Comparison of ENCODE assay signal across 8 cellular contexts in genomic region chr7:30321089-30321991, GRCh38. TPM values are rescaled to one million over a fixed set of nuclear protein-coding genes. Genes with fewer than 3 reads are reported as not detected.
A peak's percentile ranks its signal among the peaks of the same experiment; 100 is the strongest.
DNase-seq lines count a peak whose midpoint lies in the region; ATAC-seq and TF ChIP-seq lines count a peak whose summit lies in the region.

No MANE protein-coding gene starts in this region.

- H3K79me1 ChIP-seq in neuronal stem cell (ENCODE audit: low read depth, low read length), result no peaks in the 10 kb centered on the region

- H2BK5ac ChIP-seq in neuronal stem cell (ENCODE audit: low read length), result no peak overlapping the region

- TF ChIP-seq EP300 in tibial nerve (IDR thresholded peaks at IDR 0.05), result no peak

- DNase-seq in activated T-cell treated with anti-CD3 and anti-CD28 coated beads, Interleukin-2, amount 50 U/mL, for 4 hours, result no peak
- DNase-seq in activated T-cell treated with anti-CD3 and anti-CD28 coated beads for 4 hours, result no peak
- no peak for DNase-seq in WTC11 (ENCODE audit: low spot score)
- no peak for DNase-seq in left ventricle myocardium superior
- no peak for DNase-seq in tibial nerve (ENCODE audit: low spot score in 2 of 2)
- no peak for DNase-seq in neuronal stem cell (ENCODE audit: low spot score)

- no peak overlapping the region for H2AFZ ChIP-seq in neuronal stem cell (ENCODE audit: low read length)

- H3K36me3 ChIP-seq in tibial nerve (peaks cover 0 to 10% (median 0%) of the 10 kb centered on the region in 3 donors), neuronal stem cell (replicated peaks in 1 of 2; ENCODE audit: control insufficient read depth in 2 of 2, insufficient read depth in 2 of 2, low read length in 2 of 2) (no peaks in the 10 kb centered on the region)

- POLR2A ChIA-PET in WTC11 (lab: Charles Lee), result no interaction called here

- H2AK5ac ChIP-seq in neuronal stem cell (ENCODE audit: low read depth, low read length), result no peak overlapping the region

- no peaks in the 10 kb centered on the region for H3K9me3 Mint-ChIP-seq in activated T-cell treated with anti-CD3 and anti-CD28 coated beads, Interleukin-2, amount 50 U/mL, for 4 hours
- H3K9me3 Mint-ChIP-seq in WTC11, result peaks cover 3% of the 10 kb centered on the region

- no peak overlapping the region for H4K8ac ChIP-seq in neuronal stem cell (ENCODE audit: low read depth, low read length)

- peaks cover 7% of the 10 kb centered on the region for H3K36me3 Mint-ChIP-seq in activated T-cell treated with anti-CD3 and anti-CD28 coated beads, Interleukin-2, amount 50 U/mL, for 4 hours (ENCODE audit: insufficient read depth)
- H3K36me3 Mint-ChIP-seq in WTC11, result peaks cover 7% of the 10 kb centered on the region

- TF ChIP-seq CTCF in WTC11 (IDR thresholded peaks at IDR 0.05) (no peak), tibial nerve (IDR thresholded peaks at IDR 0.05) (no peak)

- H3K9me3 ChIP-seq in tibial nerve, result no peaks in the 10 kb centered on the region
- H3K9me3 ChIP-seq in neuronal stem cell (replicated peaks in 1 of 2; ENCODE audit: control insufficient read depth in 2 of 2, insufficient read depth in 1 of 2, low read depth in 1 of 2, low read length in 2 of 2), result no peaks in the 10 kb centered on the region

- H3K23ac ChIP-seq in neuronal stem cell (ENCODE audit: low read depth, low read length, poor library complexity), result no peak overlapping the region

- peak overlapping the region; percentile 92 for H3K27ac Mint-ChIP-seq in WTC11

- H3K9ac ChIP-seq in neuronal stem cell (ENCODE audit: low read depth, low read length, poor library complexity), result no peak overlapping the region

- H3K4ac ChIP-seq in neuronal stem cell (ENCODE audit: low read length), result no peak overlapping the region

- TF ChIP-seq POLR2A in tibial nerve (IDR thresholded peaks at IDR 0.05), result no peak

- intact Hi-C loops in left ventricle myocardium superior (cut with micrococcal nuclease), result no loop called here

- H3K4me1 ChIP-seq in tibial nerve (peaks cover 3 to 70% (median 29%) of the 10 kb centered on the region in 4 donors), neuronal stem cell (ENCODE audit: control insufficient read depth in 2 of 2, insufficient read depth in 1 of 2, low read depth in 1 of 2, low read length in 2 of 2) (peaks cover 0 to 4% of the 10 kb centered on the region in 2 donors)

- H3K27me3 Mint-ChIP-seq in activated T-cell treated with anti-CD3 and anti-CD28 coated beads, Interleukin-2, amount 50 U/mL, for 4 hours (ENCODE audit: low read depth), result no peaks in the 10 kb centered on the region
- H3K27me3 Mint-ChIP-seq in WTC11 (ENCODE audit: low read depth), result no peaks in the 10 kb centered on the region

- H3K27ac ChIP-seq in tibial nerve (peak overlapping the region in 3 of 4 donors; percentile 70 to 72 (median 72)), neuronal stem cell (replicated peaks; ENCODE audit: low read length) (no peak overlapping the region)

- H3K4me3 ChIP-seq in tibial nerve (peak overlapping the region in 3 of 4 donors; percentile 4 to 17 (median 13)), neuronal stem cell (ENCODE audit: low read length in 2 of 2) (no peak overlapping the region)

- H3K27me3 ChIP-seq in tibial nerve (no peaks in the 10 kb centered on the region), neuronal stem cell (ENCODE audit: control insufficient read depth in 3 of 3, insufficient read depth in 3 of 3, low read depth in 1 of 3, low read length in 3 of 3) (no peaks in the 10 kb centered on the region)

- no peak overlapping the region for H3K14ac ChIP-seq in neuronal stem cell (ENCODE audit: low read length)

- H4K91ac ChIP-seq in neuronal stem cell (ENCODE audit: low read depth, low read length, poor library complexity), result no peak overlapping the region

- peak overlapping the region; percentile 77 for H3K4me3 Mint-ChIP-seq in activated T-cell treated with anti-CD3 and anti-CD28 coated beads, Interleukin-2, amount 50 U/mL, for 4 hours
- H3K4me3 Mint-ChIP-seq in WTC11, result peak overlapping the region; percentile 50

- no peak overlapping the region for H2BK12ac ChIP-seq in neuronal stem cell (ENCODE audit: low read length)

- H3K4me1 Mint-ChIP-seq in activated T-cell treated with anti-CD3 and anti-CD28 coated beads, Interleukin-2, amount 50 U/mL, for 4 hours (ENCODE audit: low read depth), result peaks cover 78% of the 10 kb centered on the region
- peaks cover 73% of the 10 kb centered on the region for H3K4me1 Mint-ChIP-seq in WTC11

- no peak for ATAC-seq in activated T-cell treated with anti-CD3 and anti-CD28 coated beads, Interleukin-2, amount 50 U/mL, for 4 hours
- ATAC-seq in WTC11, result peak; percentile 47
- ATAC-seq in left ventricle myocardium superior, result peak; percentile 77
- ATAC-seq in HG03354 (IDR thresholded peaks at IDR 0.05; ENCODE audit: poor library complexity, severe bottlenecking, unreplicated experiment), result no peak
- ATAC-seq in HG02885 (IDR thresholded peaks at IDR 0.05; ENCODE audit: poor library complexity, unreplicated experiment), result no peak

- H2BK15ac ChIP-seq in neuronal stem cell (ENCODE audit: low read length), result no peak overlapping the region

- CTCF ChIA-PET in WTC11 (lab: Charles Lee), result interaction anchor here (0.6 kb wide), 1 partner anchor 35 kb away, joined by 3 read pairs; no protein-coding TSS in a partner anchor

- WGBS in tibial nerve, 2 donors, result 32 to 35% methylated on average over 8 of the region's 8 CpGs
- WGBS in neuronal stem cell (ENCODE audit: extremely low coverage in 2 of 2, insufficient read length in 2 of 2, insufficient replicate concordance in 1 of 2), 2 donors, result no CpG with 5 or more reads among the region's 8 CpGs

- H2BK120ac ChIP-seq in neuronal stem cell (ENCODE audit: low read depth, low read length), result no peak overlapping the region

- H3K18ac ChIP-seq in neuronal stem cell (ENCODE audit: low read length), result no peak overlapping the region

- H3K4me2 ChIP-seq in neuronal stem cell (ENCODE audit: insufficient read depth, low read length, poor library complexity, severe bottlenecking), result no peak overlapping the region

TF ChIP-seq in WTC11, 78 proteins besides CTCF, POLR2A, EP300 and RAD21 (continues in another document):
- TF ChIP-seq FOXP1 (CRISPR knock-in tag; IDR thresholded peaks at IDR 0.05; ENCODE audit: borderline replicate concordance), result no peak
- TF ChIP-seq IRF1 (CRISPR knock-in tag; IDR thresholded peaks at IDR 0.05), result no peak
- no peak for TF ChIP-seq TEAD4 (CRISPR knock-in tag; IDR thresholded peaks at IDR 0.05)
- no peak for TF ChIP-seq ZNF512 (CRISPR knock-in tag; IDR thresholded peaks at IDR 0.05; ENCODE audit: borderline replicate concordance)
- TF ChIP-seq ZNF281 (CRISPR knock-in tag; IDR thresholded peaks at IDR 0.05), result no peak
- no peak for TF ChIP-seq PRRX2 (CRISPR knock-in tag; IDR thresholded peaks at IDR 0.05)

RNA-seq across cellular contexts. Expression of gene ZNRF2, which starts 36.9 kb away (rescaled TPM):
- 1 to 10 TPM; 8.0 to 9.4 (median 8.3) TPM for total RNA-seq in activated T-cell treated with anti-CD3 and anti-CD28 coated beads, Interleukin-2, amount 50 U/mL, for 4 hours
- total RNA-seq in WTC11 (2021), result 16.8 to 18.2 TPM (median 17.8 TPM) in 3 replicates
- total RNA-seq in left ventricle myocardium superior, result 8.6 TPM
- total RNA-seq in tibial nerve, result 10 to 100 TPM; 31.4 to 42.5 (median 39.2) TPM
- 7.5 TPM for polyA plus RNA-seq in neuronal stem cell (2013, experiment 1 of 2)
- 7.6 TPM for polyA plus RNA-seq in neuronal stem cell (2013, experiment 2 of 2)

Comparison
In these comparisons a context has a peak if more than half of its experiments do, and no peak if none do; other contexts are left out.
1. ATAC-seq: peak in WTC11 (single experiment) and left ventricle myocardium superior (single experiment); none in activated T-cell treated with anti-CD3 and anti-CD28 coated beads, Interleukin-2, amount 50 U/mL, for 4 hours (0 of 2), HG03354 (single experiment) and HG02885 (single experiment).
2. H3K4me3 ChIP-seq: peak in tibial nerve (3 of 4); none in neuronal stem cell (0 of 2).